Comparison of ENCODE assay signal across 1 cellular context in the genomic region with DNA sequence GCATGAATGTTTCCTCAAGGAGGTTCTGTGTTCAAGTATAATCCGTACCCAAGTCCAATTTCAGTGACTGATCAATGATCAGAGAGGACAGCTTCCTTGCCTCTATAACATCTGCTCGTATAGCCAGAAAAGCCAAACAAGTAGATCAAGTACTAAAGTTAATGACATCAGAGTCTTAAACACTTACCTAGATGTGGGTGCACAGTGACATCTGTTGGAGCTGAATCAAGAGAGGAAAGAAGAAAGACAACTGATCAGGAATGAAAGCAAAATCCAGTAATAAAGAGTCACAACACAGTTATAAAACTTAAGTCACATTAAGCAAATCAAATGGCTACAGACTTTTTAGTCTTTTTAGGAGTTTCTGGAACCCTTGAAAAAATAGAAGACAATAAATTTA.
TF ChIP-seq lines count a peak whose summit lies in the region.

No MANE protein-coding gene starts in this region.

TF ChIP-seq in HepG2, 621 proteins besides CTCF, POLR2A, EP300 and RAD21 (continued from another document):
- TF ChIP-seq, protein P1, sequence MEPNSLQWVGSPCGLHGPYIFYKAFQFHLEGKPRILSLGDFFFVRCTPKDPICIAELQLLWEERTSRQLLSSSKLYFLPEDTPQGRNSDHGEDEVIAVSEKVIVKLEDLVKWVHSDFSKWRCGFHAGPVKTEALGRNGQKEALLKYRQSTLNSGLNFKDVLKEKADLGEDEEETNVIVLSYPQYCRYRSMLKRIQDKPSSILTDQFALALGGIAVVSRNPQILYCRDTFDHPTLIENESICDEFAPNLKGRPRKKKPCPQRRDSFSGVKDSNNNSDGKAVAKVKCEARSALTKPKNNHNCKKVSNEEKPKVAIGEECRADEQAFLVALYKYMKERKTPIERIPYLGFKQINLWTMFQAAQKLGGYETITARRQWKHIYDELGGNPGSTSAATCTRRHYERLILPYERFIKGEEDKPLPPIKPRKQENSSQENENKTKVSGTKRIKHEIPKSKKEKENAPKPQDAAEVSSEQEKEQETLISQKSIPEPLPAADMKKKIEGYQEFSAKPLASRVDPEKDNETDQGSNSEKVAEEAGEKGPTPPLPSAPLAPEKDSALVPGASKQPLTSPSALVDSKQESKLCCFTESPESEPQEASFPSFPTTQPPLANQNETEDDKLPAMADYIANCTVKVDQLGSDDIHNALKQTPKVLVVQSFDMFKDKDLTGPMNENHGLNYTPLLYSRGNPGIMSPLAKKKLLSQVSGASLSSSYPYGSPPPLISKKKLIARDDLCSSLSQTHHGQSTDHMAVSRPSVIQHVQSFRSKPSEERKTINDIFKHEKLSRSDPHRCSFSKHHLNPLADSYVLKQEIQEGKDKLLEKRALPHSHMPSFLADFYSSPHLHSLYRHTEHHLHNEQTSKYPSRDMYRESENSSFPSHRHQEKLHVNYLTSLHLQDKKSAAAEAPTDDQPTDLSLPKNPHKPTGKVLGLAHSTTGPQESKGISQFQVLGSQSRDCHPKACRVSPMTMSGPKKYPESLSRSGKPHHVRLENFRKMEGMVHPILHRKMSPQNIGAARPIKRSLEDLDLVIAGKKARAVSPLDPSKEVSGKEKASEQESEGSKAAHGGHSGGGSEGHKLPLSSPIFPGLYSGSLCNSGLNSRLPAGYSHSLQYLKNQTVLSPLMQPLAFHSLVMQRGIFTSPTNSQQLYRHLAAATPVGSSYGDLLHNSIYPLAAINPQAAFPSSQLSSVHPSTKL (CRISPR knock-in tag; IDR thresholded peaks at IDR 0.05) = no peak
